In the genomic region with DNA sequence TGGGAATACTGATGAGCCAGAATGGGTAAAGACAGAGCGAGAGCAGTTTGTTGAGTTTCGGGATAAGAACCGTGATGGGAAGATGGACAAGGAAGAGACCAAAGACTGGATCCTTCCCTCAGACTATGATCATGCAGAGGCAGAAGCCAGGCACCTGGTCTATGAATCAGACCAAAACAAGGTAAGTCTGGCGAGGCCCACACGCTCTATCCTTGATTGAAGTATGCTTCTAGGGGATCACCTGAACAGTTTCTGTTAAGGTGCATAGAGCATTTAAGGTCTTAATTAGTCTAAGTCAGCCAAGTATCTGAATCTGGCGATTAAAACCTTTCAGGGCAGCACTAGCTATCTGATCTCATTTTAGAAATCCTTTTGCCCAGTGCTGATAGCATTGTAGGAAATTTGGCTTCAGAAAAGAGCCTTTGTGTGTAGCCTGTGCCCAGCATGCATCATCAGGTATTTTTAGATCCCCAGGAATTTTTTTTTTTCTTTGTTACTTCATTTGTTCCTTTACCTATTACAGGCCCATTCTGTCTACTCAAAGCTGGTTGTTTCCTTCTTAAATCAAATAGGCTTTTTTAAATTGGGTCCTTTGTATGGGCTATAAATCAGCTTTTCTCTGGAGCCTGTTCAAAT, we compare ENCODE assay signal across 16 cellular contexts. TPM values are rescaled to one million over a fixed set of nuclear protein-coding genes. Genes with fewer than 3 reads are reported as not detected.
DNase-seq lines count a peak whose midpoint lies in the region; ATAC-seq and TF ChIP-seq lines count a peak whose summit lies in the region.
"Had no signal": no experiment of that assay in that cellular context is flagged by ENCODE, and none has a peak within 500 bp of the region (broad histone marks: within the 10 kb centered on the region; RNA-seq: fewer than 3 reads in every experiment).

No MANE protein-coding gene starts in this region.

- no peak overlapping the region for H3K4me3 ChIP-seq in left ventricle myocardium inferior
- no peak overlapping the region for H3K4me3 ChIP-seq in gastrocnemius medialis
- H3K4me3 ChIP-seq in coronary artery = no peak overlapping the region

- H3K4me1 Mint-ChIP-seq in activated T-helper 17 cell treated with anti-CD3 and anti-CD28 coated beads, Interleukin-2, amount 50 U/mL, for 72 hours = no peaks in the 10 kb centered on the region

- no peaks in the 10 kb centered on the region for H3K9me3 ChIP-seq in left ventricle myocardium inferior (replicated peaks)
- H3K9me3 ChIP-seq in gastrocnemius medialis = no peaks in the 10 kb centered on the region
- H3K9me3 ChIP-seq: Caco-2 had no signal

- no peaks in the 10 kb centered on the region for H3K27me3 Mint-ChIP-seq in activated T-helper 17 cell treated with anti-CD3 and anti-CD28 coated beads, Interleukin-2, amount 50 U/mL, for 72 hours

- DNase-seq in cerebellum (ENCODE audit: low spot score) (peak; percentile 39), left ventricle myocardium inferior (no peak), gastrocnemius medialis (no peak), HCEC 1CT (no peak), mucosa of gallbladder (ENCODE audit: low spot score) (no peak), coronary artery (ENCODE audit: low spot score) (no peak)
- DNase-seq: Caco-2, DMS153, EL, NCI-H1092 treated with DMSO at 0.1 percent for 48 hours, NCI-H2081 treated with DMSO at 0.1 percent for 48 hours, NCI-H510A treated with DMSO at 0.1 percent for 48 hours, SHP77 treated with DMSO at 0.1 percent for 48 hours had no signal

- peaks cover 99% of the 10 kb centered on the region for H3K36me3 Mint-ChIP-seq in activated T-helper 17 cell treated with anti-CD3 and anti-CD28 coated beads, Interleukin-2, amount 50 U/mL, for 72 hours (ENCODE audit: low read depth)

- H3K4me3 Mint-ChIP-seq in activated T-helper 17 cell treated with anti-CD3 and anti-CD28 coated beads, Interleukin-2, amount 50 U/mL, for 72 hours = no peak overlapping the region

- H3K27ac Mint-ChIP-seq in activated T-helper 17 cell treated with anti-CD3 and anti-CD28 coated beads, Interleukin-2, amount 50 U/mL, for 72 hours = peak overlapping the region; percentile 9

- ATAC-seq in activated T-helper 17 cell treated with anti-CD3 and anti-CD28 coated beads, Interleukin-2, amount 50 U/mL, for 72 hours (replicated peaks) = no peak
- ATAC-seq in gastrocnemius medialis = peak; percentile 89 to 96
- ATAC-seq: HepG2 had no signal

- in situ Hi-C loops in gastrocnemius medialis (cut with MboI; ENCODE audit: low sequenced_read_pairs in 4 of 4) = no loop called here

- H3K27ac ChIP-seq in left ventricle myocardium inferior (replicated peaks) (peak overlapping the region; percentile 55), gastrocnemius medialis (peak overlapping the region; percentile 63 to 73 (median 68)), coronary artery (no peak overlapping the region)

- TF ChIP-seq CTCF in left ventricle myocardium inferior (IDR thresholded peaks at IDR 0.05; ENCODE audit: borderline replicate concordance) (no peak), gastrocnemius medialis (IDR thresholded peaks at IDR 0.05 in 4 of 5, conservative IDR thresholded peaks at IDR 0.05 in 1 of 5) (no peak), coronary artery (IDR thresholded peaks at IDR 0.05) (no peak)

- no peaks in the 10 kb centered on the region for H3K9me3 Mint-ChIP-seq in activated T-helper 17 cell treated with anti-CD3 and anti-CD28 coated beads, Interleukin-2, amount 50 U/mL, for 72 hours

- H3K36me3 ChIP-seq in left ventricle myocardium inferior (peaks cover 87% of the 10 kb centered on the region), gastrocnemius medialis (peaks cover 0 to 56% of the 10 kb centered on the region in 2 donors)

- H3K27me3 ChIP-seq in left ventricle myocardium inferior (ENCODE audit: low read depth) (no peaks in the 10 kb centered on the region), gastrocnemius medialis (no peaks in the 10 kb centered on the region)

- TF ChIP-seq POLR2A in gastrocnemius medialis (IDR thresholded peaks at IDR 0.05) = no peak

- peaks cover 33% of the 10 kb centered on the region for H3K4me1 ChIP-seq in left ventricle myocardium inferior
- H3K4me1 ChIP-seq in gastrocnemius medialis = peaks cover 4 to 24% of the 10 kb centered on the region in 2 donors
- H3K4me1 ChIP-seq: Caco-2 had no signal

- intact Hi-C loops in left ventricle myocardium inferior (cut with micrococcal nuclease) (no loop called here), gastrocnemius medialis (cut with DNase I; ENCODE audit: low total_unique reads) (no loop called here)

RNA-seq across cellular contexts. Expression of gene OPN1SW, which starts 8.0 kb away (rescaled TPM):
- total RNA-seq in activated T-helper 17 cell treated with anti-CD3 and anti-CD28 coated beads, Interleukin-2, amount 50 U/mL, for 72 hours = not detected
- total RNA-seq in cerebellum (0.45 TPM), left ventricle myocardium inferior (not detected), gastrocnemius medialis (not detected), mucosa of gallbladder (not detected)
- total RNA-seq: Caco-2, HepG2, MCF 10A had no signal

RNA-seq across cellular contexts. Expression of gene CCDC136, which starts 24.2 kb away (rescaled TPM):
- 10 to 100 TPM; 11.7 to 15.4 TPM for total RNA-seq in activated T-helper 17 cell treated with anti-CD3 and anti-CD28 coated beads, Interleukin-2, amount 50 U/mL, for 72 hours
- 79.1 TPM for total RNA-seq in cerebellum
- 8.2 TPM for total RNA-seq in left ventricle myocardium inferior
- 10 to 100 TPM in 2 of 4 donors, 1 to 10 TPM in 1, under 1 TPM in 1; 0.61 to 15.8 (median 9.3) TPM for total RNA-seq in gastrocnemius medialis
- 25.3 TPM for total RNA-seq in mucosa of gallbladder

RNA-seq across cellular contexts. Expression of gene CALU, which starts 28.4 kb away (rescaled TPM):
- 10 to 100 TPM; 27.5 to 41.7 TPM for total RNA-seq in activated T-helper 17 cell treated with anti-CD3 and anti-CD28 coated beads, Interleukin-2, amount 50 U/mL, for 72 hours
- total RNA-seq in cerebellum (44.6 TPM), left ventricle myocardium inferior (236 TPM), gastrocnemius medialis (100 to 1,000 TPM in 2 of 4 donors, 10 to 100 TPM in 2; 40.1 to 115 (median 90.6) TPM), mucosa of gallbladder (75.8 TPM)

Comparison
In these comparisons a context has a peak if more than half of its experiments do, and no peak if none do; other contexts are left out.
1. H3K27ac ChIP-seq: peak in left ventricle myocardium inferior (single experiment) and gastrocnemius medialis (4 of 4); none in coronary artery (0 of 2).